Comparison of ENCODE assay signal across 30 cellular contexts in the genomic region with DNA sequence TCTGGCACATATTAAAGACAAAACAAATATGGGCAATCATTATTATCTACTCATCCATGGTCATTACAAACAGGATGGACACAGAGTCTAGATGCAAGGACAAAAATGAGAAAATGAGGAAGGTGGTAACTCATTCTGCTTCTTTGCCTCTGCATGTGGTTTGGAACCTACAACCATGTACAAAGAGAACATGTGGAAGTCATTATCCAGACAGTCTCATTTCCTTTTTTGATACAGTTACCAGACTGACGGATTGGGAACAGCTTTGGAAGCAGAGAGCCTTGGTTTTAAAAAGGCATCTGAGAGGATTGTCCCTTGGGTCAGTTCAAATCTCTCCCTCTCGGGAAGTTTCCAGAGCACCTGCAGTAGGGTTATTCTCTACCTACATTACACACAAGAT.
DNase-seq lines count a peak whose midpoint lies in the region; ATAC-seq, FAIRE-seq and TF ChIP-seq lines count a peak whose summit lies in the region.
"Had no signal": no experiment of that assay in that cellular context is flagged by ENCODE, and none has a peak within 500 bp of the region (broad histone marks: within the 10 kb centered on the region; RNA-seq: fewer than 3 reads in every experiment).

No MANE protein-coding gene starts in this region.

- H3K4me1 ChIP-seq in adipocyte (ENCODE audit: control insufficient read depth, insufficient read depth, low read length) = no peaks in the 10 kb centered on the region
- H3K4me1 ChIP-seq: ascending aorta, stomach, tibial artery had no signal

- H3K4me3 ChIP-seq in AG10803 (ENCODE audit: low read length) (no peak overlapping the region), adipocyte (ENCODE audit: low read length) (no peak overlapping the region)
- H3K4me3 ChIP-seq: ascending aorta, GM12878, SJCRH30, skin epidermis, stomach, tibial artery had no signal

- peak; percentile 76 for DNase-seq in AG10803 (ENCODE audit: low read depth)
- no peak for DNase-seq in H54 (ENCODE audit: insufficient read length, low spot score)
- peak; percentile 58 for DNase-seq in adipocyte (ENCODE audit: low read depth)
- peak; percentile 56 for DNase-seq in medulla oblongata (ENCODE audit: extremely low spot score)
- no peak for DNase-seq in ecto neural progenitor cell (ENCODE audit: low spot score)
- DNase-seq in activated CD8-positive, alpha-beta memory T cell treated with anti-CD3 and anti-CD28 coated beads for 24 hours = no peak
- DNase-seq: activated CD4-positive, alpha-beta memory T cell treated with anti-CD3 and anti-CD28 coated beads, Interleukin-2, amount 10 ng/mL, durations not matched to agents 7 days and 5 days; activated naive CD8-positive, alpha-beta T cell treated with anti-CD3 and anti-CD28 coated beads for 36 hours; activated T-cell treated with anti-CD3 and anti-CD28 coated beads for 4 hours; Calu3; caudate nucleus; DMS79 treated with DMSO at 0.1 percent for 48 hours; head of caudate nucleus; Kasumi-1; kidney; natural killer cell; NCI-H187; NCI-H2171 treated with DMSO at 0.1 percent for 48 hours; NCI-H526; occipital lobe; SJCRH30; stomach; tibial artery had no signal

- H3K36me3 ChIP-seq in adipocyte (ENCODE audit: control insufficient read depth, insufficient read depth, low read length, severe bottlenecking) = no peaks in the 10 kb centered on the region
- H3K36me3 ChIP-seq: ascending aorta, SJCRH30, stomach, tibial artery had no signal

- no peaks in the 10 kb centered on the region for H3K27me3 ChIP-seq in adipocyte (replicated peaks; ENCODE audit: control insufficient read depth, insufficient read depth, low read length)
- H3K27me3 ChIP-seq: ascending aorta, SJCRH30, stomach, tibial artery had no signal

- peak; percentile 30 for FAIRE-seq in H54 (lab: Jason Lieb, UNC)
- FAIRE-seq: endometrium, GM12878, HepG2, kidney had no signal

- peaks cover 7% of the 10 kb centered on the region for H3K9me3 ChIP-seq in adipocyte (ENCODE audit: control insufficient read depth, low read length)
- H3K9me3 ChIP-seq: ascending aorta, SJCRH30 had no signal

- no peak for TF ChIP-seq POLR2A in H54 (IDR thresholded peaks at IDR 0.05; ENCODE audit: low read depth, low read length)

- H3K9ac ChIP-seq in adipocyte (ENCODE audit: low read length) = no peak overlapping the region

- no peak for ATAC-seq in GM18511 (IDR thresholded peaks at IDR 0.05; ENCODE audit: unreplicated experiment)
- ATAC-seq: activated CD4-positive, CD25-positive, alpha-beta regulatory T cell treated with anti-CD3 and anti-CD28 coated beads, Interleukin-2, amount 50 U/mL, for 24 hours; GM12878; HepG2; natural killer cell had no signal

- no peak for TF ChIP-seq CTCF in AG10803 (conservative IDR thresholded peaks at IDR 0.05; ENCODE audit: low read length)

Comparison
In these comparisons a context has a peak if more than half of its experiments do, and no peak if none do; other contexts are left out.
1. DNase-seq: peak in AG10803 (single experiment), adipocyte (single experiment) and medulla oblongata (single experiment); none in H54 (single experiment), ecto neural progenitor cell (single experiment) and activated CD8-positive, alpha-beta memory T cell treated with anti-CD3 and anti-CD28 coated beads for 24 hours (single experiment).